In the genomic region with DNA sequence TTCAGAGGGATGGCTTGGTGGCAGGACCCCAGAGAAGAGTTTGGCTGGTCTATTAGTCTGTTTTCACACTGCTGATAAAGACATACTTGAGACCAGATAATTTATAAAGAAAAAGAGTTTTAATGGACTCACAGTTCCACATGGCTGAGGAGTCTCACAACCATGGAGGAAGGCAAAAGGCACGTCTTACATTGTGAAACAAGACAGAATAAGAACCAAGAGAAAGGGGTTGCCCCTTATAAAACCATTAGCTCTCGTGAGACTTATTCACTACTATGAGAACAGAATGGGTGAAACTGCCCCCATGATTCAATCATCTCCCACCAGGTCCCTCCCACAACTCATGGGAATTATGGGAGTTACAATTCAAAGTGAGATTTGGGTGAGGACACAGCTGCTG, we compare ENCODE assay signal across 19 cellular contexts.
DNase-seq lines count a peak whose midpoint lies in the region; ATAC-seq and TF ChIP-seq lines count a peak whose summit lies in the region.
"Had no signal": no experiment of that assay in that cellular context is flagged by ENCODE, and none has a peak within 500 bp of the region (broad histone marks: within the 10 kb centered on the region; RNA-seq: fewer than 3 reads in every experiment).

No MANE protein-coding gene starts in this region.

- H3K9me2 ChIP-seq in Karpas-422 (replicated peaks; ENCODE audit: insufficient read depth, low read length) = no peaks in the 10 kb centered on the region

- H3K9me3 Mint-ChIP-seq in activated CD8-positive, alpha-beta T cell treated with anti-CD3 and anti-CD28 coated beads for 36 hours = no peaks in the 10 kb centered on the region
- H3K9me3 Mint-ChIP-seq in activated CD8-positive, alpha-beta T cell treated with anti-CD3 and anti-CD28 coated beads, Interleukin-2, amount 10 ng/mL, durations not matched to agents 7 days and 5 days (ENCODE audit: insufficient read depth) = no peaks in the 10 kb centered on the region
- H3K9me3 Mint-ChIP-seq in CD4-positive, CD25-positive, alpha-beta regulatory T cell = no peaks in the 10 kb centered on the region
- H3K9me3 Mint-ChIP-seq in central memory CD8-positive, alpha-beta T cell = no peaks in the 10 kb centered on the region
- H3K9me3 Mint-ChIP-seq: CD8-positive, alpha-beta T cell; GM23338 had no signal

- intact Hi-C loops in activated CD8-positive, alpha-beta T cell treated with anti-CD3 and anti-CD28 coated beads for 36 hours (cut with micrococcal nuclease) = no loop called here

- peaks cover 7% of the 10 kb centered on the region for H3K4me1 ChIP-seq in CD4-positive, CD25-positive, alpha-beta regulatory T cell (ENCODE audit: control insufficient read depth, insufficient read depth, low read length, poor library complexity, severe bottlenecking)
- peaks cover 95% of the 10 kb centered on the region for H3K4me1 ChIP-seq in Karpas-422 (ENCODE audit: low read length)

- no peaks in the 10 kb centered on the region for H3K36me3 ChIP-seq in CD4-positive, CD25-positive, alpha-beta regulatory T cell (ENCODE audit: control insufficient read depth, insufficient read depth, low read length)
- H3K36me3 ChIP-seq in Karpas-422 (ENCODE audit: insufficient read depth, low read length) = peaks cover 9% of the 10 kb centered on the region
- H3K36me3 ChIP-seq: BLaER1 had no signal

- H3K9me3 ChIP-seq in CD4-positive, CD25-positive, alpha-beta regulatory T cell (ENCODE audit: control insufficient read depth in 2 of 2, low read length in 2 of 2) = no peaks in the 10 kb centered on the region
- H3K9me3 ChIP-seq in Karpas-422 (ENCODE audit: low read length) = peaks cover 5% of the 10 kb centered on the region; the same call in 1 of the 2 replicates
- H3K9me3 ChIP-seq: BLaER1 had no signal

- no peaks in the 10 kb centered on the region for H3K27me3 Mint-ChIP-seq in activated CD8-positive, alpha-beta T cell treated with anti-CD3 and anti-CD28 coated beads for 36 hours
- H3K27me3 Mint-ChIP-seq in activated CD8-positive, alpha-beta T cell treated with anti-CD3 and anti-CD28 coated beads, Interleukin-2, amount 10 ng/mL, durations not matched to agents 7 days and 5 days (ENCODE audit: low read depth) = no peaks in the 10 kb centered on the region
- H3K27me3 Mint-ChIP-seq in CD4-positive, CD25-positive, alpha-beta regulatory T cell = no peaks in the 10 kb centered on the region
- no peaks in the 10 kb centered on the region for H3K27me3 Mint-ChIP-seq in central memory CD8-positive, alpha-beta T cell

- no peaks in the 10 kb centered on the region for H3K27me3 ChIP-seq in CD4-positive, CD25-positive, alpha-beta regulatory T cell (ENCODE audit: control insufficient read depth, insufficient read depth, low read length)
- H3K27me3 ChIP-seq in Karpas-422 (ENCODE audit: low read length) = no peaks in the 10 kb centered on the region
- H3K27me3 ChIP-seq: BLaER1 had no signal

- no peaks in the 10 kb centered on the region for H3K79me2 ChIP-seq in Karpas-422 (ENCODE audit: low read length)

- H3K27ac Mint-ChIP-seq in activated CD8-positive, alpha-beta T cell treated with anti-CD3 and anti-CD28 coated beads for 36 hours = no peak overlapping the region
- no peak overlapping the region for H3K27ac Mint-ChIP-seq in activated CD8-positive, alpha-beta T cell treated with anti-CD3 and anti-CD28 coated beads, Interleukin-2, amount 10 ng/mL, durations not matched to agents 7 days and 5 days
- H3K27ac Mint-ChIP-seq in CD4-positive, CD25-positive, alpha-beta regulatory T cell = peak overlapping the region in 2 of 3 donors; percentile 57 to 66
- H3K27ac Mint-ChIP-seq in central memory CD8-positive, alpha-beta T cell (ENCODE audit: low read depth) = peak overlapping the region; percentile 72
- H3K27ac Mint-ChIP-seq: CD14-positive monocyte, GM23338 had no signal

- no peak for DNase-seq in activated CD8-positive, alpha-beta T cell treated with anti-CD3 and anti-CD28 coated beads for 36 hours
- no peak for DNase-seq in activated CD8-positive, alpha-beta T cell treated with anti-CD3 and anti-CD28 coated beads, Interleukin-2, amount 10 ng/mL, durations not matched to agents 7 days and 5 days
- DNase-seq in CD4-positive, CD25-positive, alpha-beta regulatory T cell = no peak
- DNase-seq in Karpas-422 = peak; percentile 60
- DNase-seq in central memory CD8-positive, alpha-beta T cell (ENCODE audit: low spot score in 2 of 2) = no peak
- DNase-seq in stimulated activated CD4-positive, alpha-beta T cell treated with anti-CD3 and anti-CD28 coated beads, Interleukin-2, amount 100 ng/mL, for 48 hours = no peak
- no peak for DNase-seq in NCI-H446 (lab: John Stamatoyannopoulos, UW)
- DNase-seq: 8988T, COR-L47, DMS 273 treated with DMSO at 0.1 percent for 48 hours, DMS53, DND-41, HCEC 1CT, IMR-90 had no signal

- no peak overlapping the region for H2AFZ ChIP-seq in Karpas-422 (ENCODE audit: low read length)
- H2AFZ ChIP-seq: GM23338 had no signal

- no peaks in the 10 kb centered on the region for H3K36me3 Mint-ChIP-seq in activated CD8-positive, alpha-beta T cell treated with anti-CD3 and anti-CD28 coated beads for 36 hours (ENCODE audit: low read depth)
- no peaks in the 10 kb centered on the region for H3K36me3 Mint-ChIP-seq in activated CD8-positive, alpha-beta T cell treated with anti-CD3 and anti-CD28 coated beads, Interleukin-2, amount 10 ng/mL, durations not matched to agents 7 days and 5 days (ENCODE audit: low read depth)
- H3K36me3 Mint-ChIP-seq in CD4-positive, CD25-positive, alpha-beta regulatory T cell = no peaks in the 10 kb centered on the region
- H3K36me3 Mint-ChIP-seq in central memory CD8-positive, alpha-beta T cell (ENCODE audit: insufficient read depth) = peaks cover 3% of the 10 kb centered on the region
- H3K36me3 Mint-ChIP-seq: CD14-positive monocyte; CD8-positive, alpha-beta T cell had no signal

- no peak overlapping the region for H3K27ac ChIP-seq in CD4-positive, CD25-positive, alpha-beta regulatory T cell (ENCODE audit: insufficient read depth, low read length, poor library complexity, severe bottlenecking)
- H3K27ac ChIP-seq in Karpas-422 (ENCODE audit: low read length) = peak overlapping the region; percentile 98
- H3K27ac ChIP-seq: BLaER1 had no signal

- H3K9ac ChIP-seq in Karpas-422 (ENCODE audit: low read length) = peak overlapping the region; percentile 83
- H3K9ac ChIP-seq: BLaER1 had no signal

- H3K4me3 Mint-ChIP-seq in activated CD8-positive, alpha-beta T cell treated with anti-CD3 and anti-CD28 coated beads for 36 hours = no peak overlapping the region
- no peak overlapping the region for H3K4me3 Mint-ChIP-seq in activated CD8-positive, alpha-beta T cell treated with anti-CD3 and anti-CD28 coated beads, Interleukin-2, amount 10 ng/mL, durations not matched to agents 7 days and 5 days
- H3K4me3 Mint-ChIP-seq in CD4-positive, CD25-positive, alpha-beta regulatory T cell = no peak overlapping the region
- H3K4me3 Mint-ChIP-seq in central memory CD8-positive, alpha-beta T cell = no peak overlapping the region
- H3K4me3 Mint-ChIP-seq: CD14-positive monocyte; CD8-positive, alpha-beta T cell; GM23338 had no signal

- peak; percentile 47 for ATAC-seq in activated CD8-positive, alpha-beta T cell treated with anti-CD3 and anti-CD28 coated beads for 36 hours
- no peak for ATAC-seq in activated CD8-positive, alpha-beta T cell treated with anti-CD3 and anti-CD28 coated beads, Interleukin-2, amount 10 ng/mL, durations not matched to agents 7 days and 5 days
- ATAC-seq in CD4-positive, CD25-positive, alpha-beta regulatory T cell (ENCODE audit: low read depth in 2 of 2) = no peak
- ATAC-seq in central memory CD8-positive, alpha-beta T cell (replicated peaks; ENCODE audit: extremely low read depth, poor library complexity, severe bottlenecking) = no peak
- no peak for ATAC-seq in HG03521 (IDR thresholded peaks at IDR 0.05; ENCODE audit: unreplicated experiment)
- ATAC-seq: CD8-positive, alpha-beta T cell; GM23338 had no signal

- TF ChIP-seq CTCF in activated CD8-positive, alpha-beta T cell treated with anti-CD3 and anti-CD28 coated beads for 36 hours (IDR thresholded peaks at IDR 0.05) = no peak

- H3K4me3 ChIP-seq in CD4-positive, CD25-positive, alpha-beta regulatory T cell (ENCODE audit: low read depth, low read length) = no peak overlapping the region
- no peak overlapping the region; the same call in 1 of the 2 replicates for H3K4me3 ChIP-seq in Karpas-422 (ENCODE audit: low read length)
- H3K4me3 ChIP-seq: BLaER1, GM23338 had no signal

- H3K4me1 Mint-ChIP-seq in activated CD8-positive, alpha-beta T cell treated with anti-CD3 and anti-CD28 coated beads for 36 hours (ENCODE audit: low read depth) = peaks cover 17% of the 10 kb centered on the region
- H3K4me1 Mint-ChIP-seq in activated CD8-positive, alpha-beta T cell treated with anti-CD3 and anti-CD28 coated beads, Interleukin-2, amount 10 ng/mL, durations not matched to agents 7 days and 5 days (ENCODE audit: low read depth) = peaks cover 11% of the 10 kb centered on the region
- peaks cover 2 to 32% (median 22%) of the 10 kb centered on the region in 4 donors for H3K4me1 Mint-ChIP-seq in CD4-positive, CD25-positive, alpha-beta regulatory T cell
- H3K4me1 Mint-ChIP-seq in central memory CD8-positive, alpha-beta T cell = peaks cover 14% of the 10 kb centered on the region
- H3K4me1 Mint-ChIP-seq: CD14-positive monocyte had no signal

- H3K4me2 ChIP-seq in Karpas-422 (ENCODE audit: low read depth, low read length, poor library complexity, severe bottlenecking) = no peak overlapping the region
- H3K4me2 ChIP-seq: BLaER1, GM23338 had no signal

- no peaks in the 10 kb centered on the region for H4K20me1 ChIP-seq in Karpas-422 (ENCODE audit: insufficient read depth, low read depth, low read length)
- H4K20me1 ChIP-seq: BLaER1 had no signal

- CTCF ChIA-PET in activated CD8-positive, alpha-beta T cell treated with anti-CD3 and anti-CD28 coated beads for 36 hours (lab: Charles Lee) = no interaction called here
- CTCF ChIA-PET in activated CD8-positive, alpha-beta T cell treated with anti-CD3 and anti-CD28 coated beads, Interleukin-2, amount 10 ng/mL, durations not matched to agents 7 days and 5 days (lab: Charles Lee) = no interaction called here

- POLR2A ChIA-PET in activated CD8-positive, alpha-beta T cell treated with anti-CD3 and anti-CD28 coated beads for 36 hours (lab: Charles Lee) = no interaction called here
- POLR2A ChIA-PET in activated CD8-positive, alpha-beta T cell treated with anti-CD3 and anti-CD28 coated beads, Interleukin-2, amount 10 ng/mL, durations not matched to agents 7 days and 5 days (lab: Charles Lee) = no interaction called here

Comparison
In these comparisons a context has a peak if more than half of its experiments do, and no peak if none do; other contexts are left out.
1. H3K27ac Mint-ChIP-seq: peak in CD4-positive, CD25-positive, alpha-beta regulatory T cell (2 of 3) and central memory CD8-positive, alpha-beta T cell (single experiment); none in activated CD8-positive, alpha-beta T cell treated with anti-CD3 and anti-CD28 coated beads for 36 hours (single experiment) and activated CD8-positive, alpha-beta T cell treated with anti-CD3 and anti-CD28 coated beads, Interleukin-2, amount 10 ng/mL, durations not matched to agents 7 days and 5 days (single experiment).